13 cellular contexts compared by ENCODE assay signal in the genomic region with DNA sequence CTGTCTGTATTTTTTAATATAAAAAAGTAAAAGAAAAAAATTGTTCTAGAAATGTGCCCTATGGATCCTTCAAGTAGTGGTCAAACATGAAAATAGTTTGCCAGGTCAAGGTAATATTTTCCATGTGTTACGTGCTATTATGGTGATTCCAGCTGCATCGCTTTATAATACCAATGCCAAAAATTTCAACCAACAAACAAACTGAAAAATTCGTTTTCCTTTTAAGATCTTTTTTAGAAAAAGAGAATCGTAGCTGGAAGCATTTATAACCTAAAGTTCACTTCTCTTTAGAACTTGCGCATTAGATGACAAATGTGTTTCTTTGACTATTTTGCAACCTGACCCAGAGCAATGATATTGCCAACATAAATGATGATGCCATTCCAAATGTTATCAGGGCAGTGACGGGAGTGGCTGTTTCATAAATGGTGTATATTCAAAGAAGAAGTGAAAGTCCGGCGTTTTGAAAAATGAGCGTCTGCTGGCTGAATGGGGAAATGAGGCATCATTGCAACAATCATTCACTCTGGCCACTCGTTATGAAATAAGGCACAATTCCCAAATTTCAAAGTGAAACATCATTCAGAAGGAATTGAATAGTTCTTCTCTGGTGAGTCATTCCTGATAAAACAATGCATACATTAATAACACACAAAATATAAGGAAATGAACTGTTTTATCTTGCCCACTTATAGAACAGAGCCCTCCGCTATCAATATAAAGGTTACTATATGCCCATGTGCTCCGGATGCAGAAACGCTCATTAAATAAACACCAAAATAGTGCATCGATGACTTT.
DNase-seq lines count a peak whose midpoint lies in the region; ATAC-seq and TF ChIP-seq lines count a peak whose summit lies in the region.
"Had no signal": no experiment of that assay in that cellular context is flagged by ENCODE, and none has a peak within 500 bp of the region (broad histone marks: within the 10 kb centered on the region; RNA-seq: fewer than 3 reads in every experiment).

No MANE protein-coding gene starts in this region.

- peaks cover 11% of the 10 kb centered on the region for H3K4me1 ChIP-seq in OCI-LY1 (ENCODE audit: insufficient read depth, low read length, severe bottlenecking)

- no peaks in the 10 kb centered on the region for H3K36me3 Mint-ChIP-seq in dendritic cell treated with granulocyte-macrophage colony-stimulating factor and Interleukin-4, amounts not matched to agents 40 ng/mL and 50 ng/mL, for 4 days (ENCODE audit: low read depth)
- H3K36me3 Mint-ChIP-seq in stimulated activated naive B cell treated with anti-CD40 and anti-IgM and Interleukin-4, amounts not matched to agents 10 μg/mL and 1 μg/mL and 100 μg/mL, for 72 hours, result no peaks in the 10 kb centered on the region
- H3K36me3 Mint-ChIP-seq: CD8-positive, alpha-beta memory T cell had no signal

- peaks cover 17% of the 10 kb centered on the region for H3K9me3 Mint-ChIP-seq in dendritic cell treated with granulocyte-macrophage colony-stimulating factor and Interleukin-4, amounts not matched to agents 40 ng/mL and 50 ng/mL, for 4 days
- peaks cover 0 to 1% of the 10 kb centered on the region in 2 donors for H3K9me3 Mint-ChIP-seq in stimulated activated naive B cell treated with anti-CD40 and anti-IgM and Interleukin-4, amounts not matched to agents 10 μg/mL and 1 μg/mL and 100 μg/mL, for 72 hours
- H3K9me3 Mint-ChIP-seq: activated T-helper 1 cell treated with anti-CD3 and anti-CD28 coated beads, Interleukin-12 subunit alpha, Interleukin-12 subunit beta, Interleukin-2, Interleukin-4 antibody, amounts not matched to agents 30 ng/mL and 10 ng/mL and 1 ng/mL, durations not matched to agents 14 hours and 24 hours and 36 hours had no signal

- no peaks in the 10 kb centered on the region for H3K79me2 ChIP-seq in OCI-LY1 (ENCODE audit: insufficient read depth, low read length)

- no peaks in the 10 kb centered on the region for H3F3A ChIP-seq in OCI-LY1 (ENCODE audit: insufficient read depth, low read length)

- H3K4me3 Mint-ChIP-seq in dendritic cell treated with granulocyte-macrophage colony-stimulating factor and Interleukin-4, amounts not matched to agents 40 ng/mL and 50 ng/mL, for 4 days, result no peak overlapping the region
- H3K4me3 Mint-ChIP-seq in stimulated activated naive B cell treated with anti-CD40 and anti-IgM and Interleukin-4, amounts not matched to agents 10 μg/mL and 1 μg/mL and 100 μg/mL, for 72 hours, result no peak overlapping the region
- H3K4me3 Mint-ChIP-seq: activated T-helper 1 cell treated with anti-CD3 and anti-CD28 coated beads, Interleukin-12 subunit alpha, Interleukin-12 subunit beta, Interleukin-2, Interleukin-4 antibody, amounts not matched to agents 30 ng/mL and 10 ng/mL and 1 ng/mL, durations not matched to agents 14 hours and 24 hours and 36 hours; CD8-positive, alpha-beta memory T cell had no signal

- H3K27ac Mint-ChIP-seq in dendritic cell treated with granulocyte-macrophage colony-stimulating factor and Interleukin-4, amounts not matched to agents 40 ng/mL and 50 ng/mL, for 4 days, result peak overlapping the region; percentile 76
- no peak overlapping the region for H3K27ac Mint-ChIP-seq in stimulated activated naive B cell treated with anti-CD40 and anti-IgM and Interleukin-4, amounts not matched to agents 10 μg/mL and 1 μg/mL and 100 μg/mL, for 72 hours
- H3K27ac Mint-ChIP-seq: activated T-helper 1 cell treated with anti-CD3 and anti-CD28 coated beads, Interleukin-12 subunit alpha, Interleukin-12 subunit beta, Interleukin-2, Interleukin-4 antibody, amounts not matched to agents 30 ng/mL and 10 ng/mL and 1 ng/mL, durations not matched to agents 14 hours and 24 hours and 36 hours; CD8-positive, alpha-beta memory T cell had no signal

- intact Hi-C loops in dendritic cell treated with granulocyte-macrophage colony-stimulating factor and Interleukin-4, amounts not matched to agents 40 ng/mL and 50 ng/mL, for 4 days (cut with micrococcal nuclease), result loop anchor here (2.0 to 5.0 kb wide), 2 partner anchors 21 to 35 kb away; no protein-coding TSS in a partner anchor

- H3K4me1 Mint-ChIP-seq in dendritic cell treated with granulocyte-macrophage colony-stimulating factor and Interleukin-4, amounts not matched to agents 40 ng/mL and 50 ng/mL, for 4 days (ENCODE audit: low read depth), result peaks cover 48% of the 10 kb centered on the region
- peaks cover 0 to 1% of the 10 kb centered on the region in 2 donors for H3K4me1 Mint-ChIP-seq in stimulated activated naive B cell treated with anti-CD40 and anti-IgM and Interleukin-4, amounts not matched to agents 10 μg/mL and 1 μg/mL and 100 μg/mL, for 72 hours
- H3K4me1 Mint-ChIP-seq: CD8-positive, alpha-beta memory T cell had no signal

- H3K27me3 Mint-ChIP-seq in dendritic cell treated with granulocyte-macrophage colony-stimulating factor and Interleukin-4, amounts not matched to agents 40 ng/mL and 50 ng/mL, for 4 days, result no peaks in the 10 kb centered on the region
- peaks cover 4 to 13% of the 10 kb centered on the region in 2 donors for H3K27me3 Mint-ChIP-seq in stimulated activated naive B cell treated with anti-CD40 and anti-IgM and Interleukin-4, amounts not matched to agents 10 μg/mL and 1 μg/mL and 100 μg/mL, for 72 hours

- H3K4me3 ChIP-seq in OCI-LY1 (ENCODE audit: low read depth, low read length, poor library complexity, severe bottlenecking), result no peak overlapping the region

- H3K36me3 ChIP-seq in OCI-LY1 (ENCODE audit: insufficient read depth, low read length), result no peaks in the 10 kb centered on the region

- TF ChIP-seq CTCF in OCI-LY1 (IDR thresholded peaks at IDR 0.05; ENCODE audit: low read length), result no peak

- H3K27me3 ChIP-seq in OCI-LY1 (ENCODE audit: insufficient read depth, low read length), result no peaks in the 10 kb centered on the region

- peak overlapping the region; percentile 80; the same call in 1 of the 2 replicates for H2AFZ ChIP-seq in OCI-LY1 (ENCODE audit: low read length)

- no peaks in the 10 kb centered on the region for H4K20me1 ChIP-seq in OCI-LY1 (ENCODE audit: insufficient read depth, low read length)

- H3K9me2 ChIP-seq in OCI-LY1 (ENCODE audit: low read depth, low read length), result no peaks in the 10 kb centered on the region
- H3K9me2 ChIP-seq: SK-N-SH had no signal

- peak; percentile 11 for DNase-seq in GM03348 (ENCODE audit: low spot score)
- peak; percentile 31 for DNase-seq in mucosa of gallbladder (ENCODE audit: low spot score)
- no peak for DNase-seq in NCI-H187 treated with DMSO at 0.1 percent for 48 hours (lab: John Stamatoyannopoulos, UW)
- no peak for DNase-seq in NCI-H1105 (lab: John Stamatoyannopoulos, UW)
- no peak for DNase-seq in stimulated activated naive B cell treated with anti-CD40 and anti-IgM and Interleukin-4, amounts not matched to agents 10 μg/mL and 1 μg/mL and 100 μg/mL, for 72 hours
- DNase-seq: activated CD4-positive, CD25-positive, alpha-beta regulatory T cell treated with anti-CD3 and anti-CD28 coated beads, Interleukin-2, amount 50 U/mL, for 72 hours; CD8-positive, alpha-beta memory T cell; nucleus accumbens; SK-N-SH had no signal

- peak overlapping the region; percentile 42; the same call in 1 of the 2 replicates for H3K4me2 ChIP-seq in OCI-LY1 (ENCODE audit: low read length)
- H3K4me2 ChIP-seq: SK-N-SH had no signal

- H3K9ac ChIP-seq in OCI-LY1 (ENCODE audit: low read length), result no peak overlapping the region
- H3K9ac ChIP-seq: SK-N-SH had no signal

- H3K27ac ChIP-seq in OCI-LY1 (ENCODE audit: low read depth, low read length, poor library complexity, severe bottlenecking), result peak overlapping the region; percentile 8

- ATAC-seq in HG03135 (IDR thresholded peaks at IDR 0.05; ENCODE audit: unreplicated experiment), result no peak
- ATAC-seq in stimulated activated naive B cell treated with anti-CD40 and anti-IgM and Interleukin-4, amounts not matched to agents 10 μg/mL and 1 μg/mL and 100 μg/mL, for 72 hours (replicated peaks), result no peak

- no peaks in the 10 kb centered on the region for H3K9me3 ChIP-seq in OCI-LY1 (ENCODE audit: low read length)
- H3K9me3 ChIP-seq: SK-N-SH had no signal

Comparison
In these comparisons a context has a peak if more than half of its experiments do, and no peak if none do; other contexts are left out.
1. DNase-seq: peak in GM03348 (single experiment) and mucosa of gallbladder (single experiment); none in NCI-H187 treated with DMSO at 0.1 percent for 48 hours (single experiment), NCI-H1105 (single experiment) and stimulated activated naive B cell treated with anti-CD40 and anti-IgM and Interleukin-4, amounts not matched to agents 10 μg/mL and 1 μg/mL and 100 μg/mL, for 72 hours (single experiment).